16 cellular contexts compared by ENCODE assay signal in genomic region chr12:69972136-69972535, GRCh38.
"Had no signal": no experiment of that assay in that cellular context is flagged by ENCODE, and none has a peak within 500 bp of the region (broad histone marks: within the 10 kb centered on the region; RNA-seq: fewer than 3 reads in every experiment).

No MANE protein-coding gene starts in this region.

- DNase-seq: effector memory CD4-positive, alpha-beta T cell; foreskin melanocyte; heart left ventricle; hippocampal formation; kidney glomerular epithelial cell; naive thymus-derived CD8-positive, alpha-beta T cell; posterior cingulate gyrus; stimulated activated CD4-positive, alpha-beta T cell treated with anti-CD3 and anti-CD28 coated beads, Interleukin-4, amount 100 ng/mL, for 1 hour; stimulated activated CD8-positive, alpha-beta memory T cell treated with anti-CD3 and anti-CD28 coated beads, Interleukin-4, amount 100 ng/mL, for 48 hours; stimulated activated naive CD8-positive, alpha-beta T cell treated with anti-CD3 and anti-CD28 coated beads, Interleukin-15, Interleukin-2, amounts not matched to agents 100 U/mL and 50 U/mL, for 24 hours; tibial artery had no signal

- H3K4me3 ChIP-seq: heart left ventricle, tibial artery had no signal

- H3K36me3 Mint-ChIP-seq: naive thymus-derived CD8-positive, alpha-beta T cell; stimulated activated effector memory CD8-positive, alpha-beta T cell treated with anti-CD3 and anti-CD28 coated beads, Interleukin-12 subunit alpha, Interleukin-12 subunit beta, amount 100 ng/mL, for 72 hours had no signal

- H3K9me3 ChIP-seq: heart left ventricle, neutrophil, tibial artery had no signal

- H3K4me3 Mint-ChIP-seq: central memory CD8-positive, alpha-beta T cell; naive thymus-derived CD8-positive, alpha-beta T cell; stimulated activated effector memory CD8-positive, alpha-beta T cell treated with anti-CD3 and anti-CD28 coated beads, Interleukin-12 subunit alpha, Interleukin-12 subunit beta, amount 100 ng/mL, for 72 hours had no signal

- H3K36me3 ChIP-seq: heart left ventricle, neutrophil, tibial artery had no signal

- ATAC-seq: heart left ventricle; naive thymus-derived CD8-positive, alpha-beta T cell; sciatic nerve; stimulated activated effector memory CD8-positive, alpha-beta T cell treated with anti-CD3 and anti-CD28 coated beads, Interleukin-12 subunit alpha, Interleukin-12 subunit beta, amount 100 ng/mL, for 72 hours; stimulated activated naive CD8-positive, alpha-beta T cell treated with anti-CD3 and anti-CD28 coated beads, Interleukin-15, Interleukin-2, amounts not matched to agents 100 U/mL and 50 U/mL, for 24 hours had no signal

- H3K4me1 Mint-ChIP-seq: central memory CD8-positive, alpha-beta T cell; naive thymus-derived CD8-positive, alpha-beta T cell; stimulated activated effector memory CD8-positive, alpha-beta T cell treated with anti-CD3 and anti-CD28 coated beads, Interleukin-12 subunit alpha, Interleukin-12 subunit beta, amount 100 ng/mL, for 72 hours had no signal

- H3K27me3 ChIP-seq: neutrophil, tibial artery had no signal

- H3K9me3 Mint-ChIP-seq: central memory CD8-positive, alpha-beta T cell; naive thymus-derived CD8-positive, alpha-beta T cell had no signal

- H3K27ac Mint-ChIP-seq: naive thymus-derived CD8-positive, alpha-beta T cell; stimulated activated effector memory CD8-positive, alpha-beta T cell treated with anti-CD3 and anti-CD28 coated beads, Interleukin-12 subunit alpha, Interleukin-12 subunit beta, amount 100 ng/mL, for 72 hours had no signal

- FAIRE-seq: endometrium had no signal

- H3K27ac ChIP-seq: heart left ventricle, neutrophil, tibial artery had no signal
